9 cellular contexts compared by ENCODE assay signal in genomic region chr12:1993871-1994371, GRCh38. TPM values are rescaled to one million over a fixed set of nuclear protein-coding genes. Genes with fewer than 3 reads are reported as not detected.
DNase-seq lines count a peak whose midpoint lies in the region; ATAC-seq and TF ChIP-seq lines count a peak whose summit lies in the region.
"Had no signal": no experiment of that assay in that cellular context is flagged by ENCODE, and none has a peak within 500 bp of the region (broad histone marks: within the 10 kb centered on the region; RNA-seq: fewer than 3 reads in every experiment).

No MANE protein-coding gene starts in this region.

- H3K18ac ChIP-seq in IMR-90 (ENCODE audit: low read depth, low read length) = no peak overlapping the region; the same call in 1 of the 2 replicates

- dilution Hi-C loops in IMR-90 (cut with HindIII; ENCODE audit: low sequenced_read_pairs, unreplicated experiment) = no loop called here

- no peak overlapping the region for H4K5ac ChIP-seq in IMR-90 (ENCODE audit: low read depth, low read length)

- no peak overlapping the region for H3K14ac ChIP-seq in IMR-90 (replicated peaks; ENCODE audit: low read depth, low read length)

- H4K20me1 ChIP-seq in IMR-90 (ENCODE audit: insufficient read depth, low read length) = peaks cover 8% of the 10 kb centered on the region; the same call in 1 of the 2 replicates

- no peak overlapping the region for H3K9ac ChIP-seq in IMR-90 (ENCODE audit: low read depth, low read length)

- POLR2A ChIA-PET in AG04449 (lab: Yijun Ruan, JAX) (interaction anchor here (1.0 kb wide), 1 partner anchor 11 kb away, joined by 3 read pairs; the partner anchor contains the start of gene DCP1B), IMR-90 (lab: Charles Lee; ENCODE audit: unreplicated experiment) (interaction anchor here (1.3 kb wide), 1 partner anchor 10 kb away, joined by 4 read pairs; the partner anchor contains the start of gene DCP1B)

- H3K9me3 ChIP-seq in IMR-90 (ENCODE audit: control insufficient read depth, insufficient read depth, low read length) = no peaks in the 10 kb centered on the region
- H3K9me3 ChIP-seq in right lobe of liver = no peaks in the 10 kb centered on the region

- no peak overlapping the region for H3K4me3 ChIP-seq in AG04449 (ENCODE audit: low read depth, low read length)
- H3K4me3 ChIP-seq in IMR-90 (ENCODE audit: insufficient read depth, low read depth, low read length) = no peak overlapping the region
- H3K4me3 ChIP-seq in astrocyte of the spinal cord (ENCODE audit: low read depth, low read length) = no peak overlapping the region
- H3K4me3 ChIP-seq in right lobe of liver = peak overlapping the region in 1 of 3 donors; percentile 1

- WGBS in IMR-90 (ENCODE audit: extremely low coverage in 2 of 2, insufficient read length in 1 of 2), 2 experiments = no CpG with 5 or more reads among the region's 2 CpGs
- WGBS in right lobe of liver (ENCODE audit: insufficient coverage, low coverage, low lambda C conversion rate, missing lambda C conversion rate) = 20% methylated on average over 2 of the region's 2 CpGs

- peaks cover 31 to 57% of the 10 kb centered on the region in 2 experiments for H3K79me1 ChIP-seq in IMR-90 (ENCODE audit: low read depth in 1 of 2, low read length in 2 of 2)

- H4K91ac ChIP-seq in IMR-90 (ENCODE audit: insufficient read depth, low read depth, low read length) = no peak overlapping the region

- H3K23ac ChIP-seq in IMR-90 (ENCODE audit: low read depth, low read length) = no peak overlapping the region; the same call in 1 of the 2 replicates

- H2BK120ac ChIP-seq in IMR-90 (ENCODE audit: low read depth, low read length) = no peak overlapping the region

- H2BK20ac ChIP-seq in IMR-90 (ENCODE audit: low read depth, low read length) = no peak overlapping the region

- CTCF ChIA-PET in AG04449 (lab: Yijun Ruan, JAX) = interaction anchor here (1.0 kb wide), 1 partner anchor 54 kb away, joined by 3 read pairs; no protein-coding TSS in a partner anchor
- CTCF ChIA-PET in IMR-90 (lab: Yijun Ruan, JAX) = interaction anchor here (0.5 to 1.5 kb wide), 3 partner anchors 16 to 41 kb away, joined by 3 to 4 read pairs (median 3); no protein-coding TSS in a partner anchor

- peak overlapping the region in 1 of 2 experiments; percentile 66; a peak in 2 of 4 replicates for H4K8ac ChIP-seq in IMR-90 (ENCODE audit: low read depth in 2 of 2, low read length in 2 of 2)

- no peak; the same call in 1 of the 2 replicates for TF ChIP-seq RAD21 in IMR-90 (IDR thresholded peaks at IDR 0.05; ENCODE audit: low read length)

- no peak overlapping the region for H2BK15ac ChIP-seq in IMR-90 (ENCODE audit: low read depth, low read length)

- peaks cover 18% of the 10 kb centered on the region for H3K9me1 ChIP-seq in IMR-90 (ENCODE audit: insufficient read depth, low read length)

- H3K27ac ChIP-seq in IMR-90 (ENCODE audit: insufficient read depth, low read length) = no peak overlapping the region
- peak overlapping the region; percentile 58 to 91 (median 85) for H3K27ac ChIP-seq in right lobe of liver
- no peak overlapping the region for H3K27ac ChIP-seq in caudate nucleus (ENCODE audit: low read depth, low read length)

- TF ChIP-seq CTCF in AG04449 (IDR thresholded peaks at IDR 0.05; ENCODE audit: insufficient read depth, low read length, missing control alignments) (no peak), IMR-90 (conservative IDR thresholded peaks at IDR 0.05; ENCODE audit: low read depth, low read length) (no peak), astrocyte of the spinal cord (IDR thresholded peaks at IDR 0.05; ENCODE audit: low read depth, low read length) (no peak), right lobe of liver (IDR thresholded peaks at IDR 0.05) (no peak)

- peak; percentile 40 for DNase-seq in AG04449 (ENCODE audit: low read depth, low spot score)
- peak; percentile 95 for DNase-seq in IMR-90
- peak; percentile 50 for DNase-seq in astrocyte of the spinal cord (ENCODE audit: low read depth, low spot score)
- peak in 1 of 3 donors; percentile 72 for DNase-seq in right lobe of liver
- no peak for DNase-seq in SW480 (ENCODE audit: low spot score)
- no peak for DNase-seq in caudate nucleus (lab: John Stamatoyannopoulos, UW)
- no peak for DNase-seq in SHP77 treated with DMSO at 0.1 percent for 48 hours (lab: John Stamatoyannopoulos, UW)
- DNase-seq: endodermal cell had no signal

- no peak overlapping the region for H2AFZ ChIP-seq in IMR-90 (replicated peaks; ENCODE audit: low read length, poor library complexity)

- peak overlapping the region; percentile 65 for H3K56ac ChIP-seq in IMR-90 (ENCODE audit: extremely low read depth, insufficient read depth, low read length)

- BruUV-seq in IMR-90 (replicated peaks; lab: Mats Ljungman, UMichigan) = no TSS peak

- H2BK5ac ChIP-seq in IMR-90 (ENCODE audit: low read depth, low read length, poor library complexity, severe bottlenecking) = peak overlapping the region; percentile 93

- H3K4me1 ChIP-seq in IMR-90 (ENCODE audit: control insufficient read depth, insufficient read depth, low read length) (peaks cover 17% of the 10 kb centered on the region), right lobe of liver (peaks cover 0 to 38% (median 12%) of the 10 kb centered on the region in 4 donors)

- intact Hi-C loops in IMR-90 (cut with micrococcal nuclease) (loop anchor here (1.0 kb wide), 1 partner anchor 9 kb away; no protein-coding TSS in a partner anchor), right lobe of liver (cut with DNase I) (no loop called here)

- in situ Hi-C loops in IMR-90 (cut with MboI; ENCODE audit: low sequenced_read_pairs) (no loop called here), astrocyte of the spinal cord (cut with HindIII; ENCODE audit: low sequenced_read_pairs) (no loop called here)

- no peak for TF ChIP-seq POLR2A in IMR-90 (IDR thresholded peaks at IDR 0.05; ENCODE audit: low read depth, low read length)
- no peak for TF ChIP-seq POLR2A in right lobe of liver (IDR thresholded peaks at IDR 0.05)

- H3K4me2 ChIP-seq in IMR-90 (ENCODE audit: low read depth, low read length) = no peak overlapping the region; the same call in 1 of the 2 replicates

- H3K36me3 ChIP-seq in IMR-90 (ENCODE audit: control insufficient read depth, insufficient read depth, low read length) (peaks cover 17% of the 10 kb centered on the region), right lobe of liver (peaks cover 0 to 5% (median 0%) of the 10 kb centered on the region in 4 donors)

- ATAC-seq in IMR-90 (ENCODE audit: low read depth) (peak; percentile 81), right lobe of liver (peak; percentile 88 to 91 (median 91)), GM19035 (IDR thresholded peaks at IDR 0.05; ENCODE audit: unreplicated experiment) (no peak)

- no peak overlapping the region for H2AK5ac ChIP-seq in IMR-90 (ENCODE audit: low read depth, low read length)

- H3K27me3 ChIP-seq in IMR-90 (ENCODE audit: control insufficient read depth, insufficient read depth, low read length) (no peaks in the 10 kb centered on the region), right lobe of liver (no peaks in the 10 kb centered on the region)

- no peak overlapping the region for H3K4ac ChIP-seq in IMR-90 (ENCODE audit: low read depth, low read length)

- H2AK9ac ChIP-seq in IMR-90 (replicated peaks; ENCODE audit: low read depth, low read length, poor library complexity) = no peak overlapping the region

TF ChIP-seq in IMR-90, 13 proteins besides CTCF, POLR2A, EP300 and RAD21 (continues in another document):
- TF ChIP-seq MAFK (IDR thresholded peaks at IDR 0.05; ENCODE audit: low read depth, low read length) (peak; percentile 53; the same call in 1 of the 2 replicates), NFE2L2 (IDR thresholded peaks at IDR 0.05; ENCODE audit: low read depth, low read length) (no peak), MAZ (IDR thresholded peaks at IDR 0.05; ENCODE audit: borderline replicate concordance, low read depth, low read length) (no peak), RFX5 (IDR thresholded peaks at IDR 0.05; ENCODE audit: low read depth, low read length) (no peak), CHD1 (IDR thresholded peaks at IDR 0.05; ENCODE audit: low read depth, low read length) (no peak; the same call in 1 of the 2 replicates), SMC3 (IDR thresholded peaks at IDR 0.05; ENCODE audit: low read depth, low read length) (no peak), USF2 (IDR thresholded peaks at IDR 0.05; ENCODE audit: low read depth, low read length) (no peak), MXI1 (IDR thresholded peaks at IDR 0.05; ENCODE audit: borderline replicate concordance, low read depth, low read length) (no peak), CEBPB (IDR thresholded peaks at IDR 0.05; ENCODE audit: low read depth, low read length) (peak; percentile 92), BHLHE40 (IDR thresholded peaks at IDR 0.05; ENCODE audit: low read depth, low read length) (peak; percentile 23; the same call in 1 of the 2 replicates), RCOR1 (IDR thresholded peaks at IDR 0.05; ENCODE audit: insufficient replicate concordance, low read length) (no peak), FOS (IDR thresholded peaks at IDR 0.05; ENCODE audit: low read depth, low read length) (peak; percentile 54; the same call in 1 of the 2 replicates)

RNA-seq across cellular contexts. Expression of gene DCP1B, which starts 10.3 kb away (rescaled TPM):
- total RNA-seq in IMR-90 (2012; rRNA removed) (13.3 and 13.9 TPM in 2 replicates), right lobe of liver (1 to 10 TPM; 4.1 to 7.6 (median 6.0) TPM)
- polyA plus RNA-seq in IMR-90 (2012; rRNA removed) = 19.7 and 22.5 TPM in 2 replicates
- polyA plus RNA-seq in IMR-90 (2012; cell fraction: cytosol; rRNA removed) = 9.9 and 13.2 TPM in 2 replicates
- 14.4 and 22.6 TPM in 2 replicates for polyA plus RNA-seq in IMR-90 (2012; cell fraction: nucleus; rRNA removed; ENCODE audit: low replicate concordance)

RNA-seq across cellular contexts. Expression of gene CACNA1C, which starts 58.9 kb away (rescaled TPM):
- total RNA-seq in IMR-90 (2012; rRNA removed) (1.6 and 1.9 TPM in 2 replicates), right lobe of liver (1 to 10 TPM in 1 of 6 experiments, under 1 TPM in 5; 0.18 to 1.0 (median 0.57) TPM)
- 2.6 and 2.7 TPM in 2 replicates for polyA plus RNA-seq in IMR-90 (2012; rRNA removed)
- polyA plus RNA-seq in IMR-90 (2012; cell fraction: cytosol; rRNA removed) = 1.1 and 2.8 TPM in 2 replicates
- polyA plus RNA-seq in IMR-90 (2012; cell fraction: nucleus; rRNA removed; ENCODE audit: low replicate concordance) = 12.4 and 16.6 TPM in 2 replicates

Comparison
In these comparisons a context has a peak if more than half of its experiments do, and no peak if none do; other contexts are left out.
1. DNase-seq: peak in AG04449 (single experiment), IMR-90 (single experiment) and astrocyte of the spinal cord (single experiment); none in SW480 (single experiment), caudate nucleus (0 of 61) and SHP77 treated with DMSO at 0.1 percent for 48 hours (single experiment).
2. H3K27ac ChIP-seq: peak in right lobe of liver (3 of 3); none in IMR-90 (single experiment) and caudate nucleus (single experiment).